In the genomic region with DNA sequence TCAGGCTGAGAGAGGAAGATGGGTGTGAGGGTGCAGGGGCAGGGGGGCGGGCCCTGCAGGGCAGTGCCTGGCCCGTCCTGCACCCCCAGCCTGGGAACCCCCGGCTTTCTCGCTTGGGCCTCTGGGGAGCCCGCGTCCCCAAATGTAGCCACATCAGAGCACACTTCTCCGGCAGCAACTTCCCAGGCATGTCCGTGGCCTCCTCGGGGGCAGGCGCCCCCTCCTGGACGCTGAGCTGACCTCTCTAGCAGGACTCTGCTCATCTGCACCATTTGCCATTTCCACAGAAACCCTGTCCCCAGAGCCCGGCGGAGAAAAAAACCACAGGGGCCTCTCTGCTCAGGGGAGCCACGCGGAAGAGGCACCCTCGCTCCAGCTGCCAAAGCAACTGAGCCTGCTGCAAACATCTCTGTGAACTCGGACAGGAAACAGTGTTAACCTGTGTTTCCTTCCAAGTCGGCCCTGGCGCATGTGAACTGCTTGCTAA, we compare ENCODE assay signal across 8 cellular contexts.
A peak's percentile ranks its signal among the peaks of the same experiment; 100 is the strongest.
DNase-seq lines count a peak whose midpoint lies in the region; ATAC-seq and FAIRE-seq lines count a peak whose summit lies in the region.

No MANE protein-coding gene starts in this region.

- peak overlapping the region; percentile 65 for H3K9ac ChIP-seq in Karpas-422 (ENCODE audit: low read length)

- no peaks in the 10 kb centered on the region for H3K27me3 Mint-ChIP-seq in CD4-positive, alpha-beta memory T cell

- peak overlapping the region; percentile 53 for H3K4me2 ChIP-seq in Karpas-422 (ENCODE audit: low read depth, low read length, poor library complexity, severe bottlenecking)

- peak in 3 of 5 donors; percentile 11 to 29 (median 24) for DNase-seq in CD4-positive, alpha-beta memory T cell
- peak; percentile 88 for DNase-seq in Karpas-422
- peak in 1 of 2 donors; percentile 50 for DNase-seq in activated naive CD4-positive, alpha-beta T cell treated with anti-CD3 and anti-CD28 coated beads, Interleukin-2, amount 50 U/mL, for 72 hours (ENCODE audit: low spot score in 2 of 2)
- peak; percentile 65 for DNase-seq in left kidney (ENCODE audit: low read depth, low spot score)
- DNase-seq in urothelium cell line (ENCODE audit: low spot score) = peak; percentile 46
- no peak for DNase-seq in NCI-H510A (lab: John Stamatoyannopoulos, UW)
- no peak for DNase-seq in DMS79 (lab: John Stamatoyannopoulos, UW)

- H3K4me1 Mint-ChIP-seq in CD4-positive, alpha-beta memory T cell = peaks cover 28 to 65% (median 38%) of the 10 kb centered on the region in 4 donors

- no peak overlapping the region for H3K27ac ChIP-seq in CD4-positive, alpha-beta memory T cell (ENCODE audit: low read depth, low read length)
- peak overlapping the region; percentile 90 for H3K27ac ChIP-seq in Karpas-422 (ENCODE audit: low read length)

- H3K27ac Mint-ChIP-seq in CD4-positive, alpha-beta memory T cell = peak overlapping the region; percentile 60 to 94 (median 86)
- H3K27ac Mint-ChIP-seq in activated naive CD4-positive, alpha-beta T cell treated with anti-CD3 and anti-CD28 coated beads, Interleukin-2, amount 50 U/mL, for 72 hours = peak overlapping the region; percentile 50 to 62

- H3K79me2 ChIP-seq in Karpas-422 (ENCODE audit: low read length) = no peaks in the 10 kb centered on the region

- CTCF ChIA-PET in CD4-positive, alpha-beta memory T cell (lab: Charles Lee; ENCODE audit: partially characterized antibody) = interaction anchor here (2.0 to 2.3 kb wide), 2 partner anchors 11 to 67 kb away, joined by 8 read pairs; no protein-coding TSS in a partner anchor

- no peak overlapping the region for H2AFZ ChIP-seq in Karpas-422 (ENCODE audit: low read length)

- H3K4me3 Mint-ChIP-seq in CD4-positive, alpha-beta memory T cell = peak overlapping the region in 7 of 8 donors; percentile 15 to 71 (median 63)

- no peaks in the 10 kb centered on the region for H3K9me3 ChIP-seq in CD4-positive, alpha-beta memory T cell (ENCODE audit: control insufficient read depth in 1 of 2, low read length in 2 of 2)
- H3K9me3 ChIP-seq in Karpas-422 (ENCODE audit: low read length) = no peaks in the 10 kb centered on the region

- no peaks in the 10 kb centered on the region for H3K27me3 ChIP-seq in CD4-positive, alpha-beta memory T cell (ENCODE audit: insufficient read depth, low read length)
- H3K27me3 ChIP-seq in Karpas-422 (ENCODE audit: low read length) = no peaks in the 10 kb centered on the region

- no peaks in the 10 kb centered on the region for H4K20me1 ChIP-seq in Karpas-422 (ENCODE audit: insufficient read depth, low read depth, low read length)

- no peak for FAIRE-seq in urothelium cell line (lab: Jason Lieb, UNC)

- peaks cover 21% of the 10 kb centered on the region for H3K36me3 ChIP-seq in CD4-positive, alpha-beta memory T cell (ENCODE audit: insufficient read depth, low read length)
- H3K36me3 ChIP-seq in Karpas-422 (ENCODE audit: insufficient read depth, low read length) = no peaks in the 10 kb centered on the region

- intact Hi-C loops in CD4-positive, alpha-beta memory T cell (cut with micrococcal nuclease) = no loop called here

- no peaks in the 10 kb centered on the region for H3K9me3 Mint-ChIP-seq in CD4-positive, alpha-beta memory T cell
- no peaks in the 10 kb centered on the region for H3K9me3 Mint-ChIP-seq in activated naive CD4-positive, alpha-beta T cell treated with anti-CD3 and anti-CD28 coated beads, Interleukin-2, amount 50 U/mL, for 72 hours

- peaks cover 47% of the 10 kb centered on the region for H3K4me1 ChIP-seq in CD4-positive, alpha-beta memory T cell (ENCODE audit: insufficient read depth, low read length)
- H3K4me1 ChIP-seq in Karpas-422 (ENCODE audit: low read length) = peaks cover 56% of the 10 kb centered on the region

- ATAC-seq in GM21381 (IDR thresholded peaks at IDR 0.05; ENCODE audit: unreplicated experiment) = peak; percentile 61
- peak; percentile 46 to 67 for ATAC-seq in activated naive CD4-positive, alpha-beta T cell treated with anti-CD3 and anti-CD28 coated beads, Interleukin-2, amount 50 U/mL, for 72 hours

- no peaks in the 10 kb centered on the region for H3K9me2 ChIP-seq in Karpas-422 (replicated peaks; ENCODE audit: insufficient read depth, low read length)

- no peak overlapping the region for H3K4me3 ChIP-seq in CD4-positive, alpha-beta memory T cell (ENCODE audit: low read length in 2 of 2)
- peak overlapping the region; percentile 27; the same call in 1 of the 2 replicates for H3K4me3 ChIP-seq in Karpas-422 (ENCODE audit: low read length)

- H3K36me3 Mint-ChIP-seq in CD4-positive, alpha-beta memory T cell = peaks cover 7 to 27% of the 10 kb centered on the region in 2 donors
- peaks cover 6 to 13% of the 10 kb centered on the region in 2 donors for H3K36me3 Mint-ChIP-seq in activated naive CD4-positive, alpha-beta T cell treated with anti-CD3 and anti-CD28 coated beads, Interleukin-2, amount 50 U/mL, for 72 hours

- POLR2A ChIA-PET in CD4-positive, alpha-beta memory T cell (lab: Charles Lee; ENCODE audit: partially characterized antibody) = interaction anchor here (1.0 kb wide), 1 partner anchor 63 kb away, joined by 6 read pairs; a partner anchor contains a TSS

Comparison
In these comparisons a context has a peak if more than half of its experiments do, and no peak if none do; other contexts are left out.
1. DNase-seq: peak in CD4-positive, alpha-beta memory T cell (3 of 5), Karpas-422 (single experiment), left kidney (single experiment) and urothelium cell line (single experiment); none in NCI-H510A (single experiment) and DMS79 (single experiment).